ENCODE assay signal across 8 cellular contexts in genomic region chr7:150322114-150322832, GRCh38. TPM values are rescaled to one million over a fixed set of nuclear protein-coding genes. Genes with fewer than 3 reads are reported as not detected.
DNase-seq lines count a peak whose midpoint lies in the region; ATAC-seq, FAIRE-seq and TF ChIP-seq lines count a peak whose summit lies in the region.

No MANE protein-coding gene starts in this region.

- H3K27ac ChIP-seq in Karpas-422 (ENCODE audit: low read length), result peak overlapping the region; percentile 54; the same call in 1 of the 2 replicates

- TF ChIP-seq POLR2A in GM12891 (IDR thresholded peaks at IDR 0.05; ENCODE audit: low read depth, low read length), result no peak

- H3K9me2 ChIP-seq in Karpas-422 (replicated peaks; ENCODE audit: insufficient read depth, low read length), result no peaks in the 10 kb centered on the region

- 0 out of 2 replicates have a peak overlapping the region, but pooled peaks have one; percentile 16 for H2AFZ ChIP-seq in Karpas-422 (ENCODE audit: low read length)

- peak; percentile 81 for FAIRE-seq in GM12891 (lab: Jason Lieb, UNC)

- no peak for ATAC-seq in HG03139 (IDR thresholded peaks at IDR 0.05; ENCODE audit: unreplicated experiment)

- H3K9ac ChIP-seq in Karpas-422 (ENCODE audit: low read length), result peak overlapping the region; percentile 88

- no peaks in the 10 kb centered on the region for H3K9me3 ChIP-seq in Karpas-422 (ENCODE audit: low read length)

- peaks cover 21% of the 10 kb centered on the region for H3K79me2 ChIP-seq in Karpas-422 (ENCODE audit: low read length)

- H3K36me3 ChIP-seq in Karpas-422 (ENCODE audit: insufficient read depth, low read length), result no peaks in the 10 kb centered on the region

- H3K4me2 ChIP-seq in Karpas-422 (ENCODE audit: low read depth, low read length, poor library complexity, severe bottlenecking), result peak overlapping the region; percentile 67

- peak overlapping the region; percentile 79 for H3K4me3 ChIP-seq in Karpas-422 (ENCODE audit: low read length)

- DNase-seq in GM12891 (ENCODE audit: insufficient read length, low spot score) (no peak), Karpas-422 (peak; percentile 72), glomerular visceral epithelial cell (ENCODE audit: extremely low spot score) (peak; percentile 34), NCI-H446 treated with DMSO at 0.1 percent for 48 hours (lab: John Stamatoyannopoulos, UW) (no peak), islet precursor cell (no peak)
- peak in 2 of 3 experiments; percentile 16 to 58 for DNase-seq in activated CD8-positive, alpha-beta memory T cell treated with anti-CD3 and anti-CD28 coated beads for 48 hours (ENCODE audit: low read depth in 2 of 3, low spot score in 2 of 3)
- DNase-seq in stimulated activated CD4-positive, alpha-beta T cell treated with anti-CD3 and anti-CD28 coated beads, Interleukin-2, amount 100 ng/mL, for 48 hours, result peak; percentile 61 to 67

- H3K27me3 ChIP-seq in Karpas-422 (ENCODE audit: low read length), result no peaks in the 10 kb centered on the region

- 0 out of 2 replicates have a peak, but pooled peaks cover 2% of the 10 kb centered on the region for H4K20me1 ChIP-seq in Karpas-422 (ENCODE audit: insufficient read depth, low read depth, low read length)

- H3K4me1 ChIP-seq in Karpas-422 (ENCODE audit: low read length), result peaks cover 18% of the 10 kb centered on the region

TF ChIP-seq in GM12891, 5 proteins besides CTCF, POLR2A, EP300 and RAD21:
- TF ChIP-seq POLR2AphosphoS5 (IDR thresholded peaks at IDR 0.05; ENCODE audit: low read depth, low read length), result no peak
- no peak for TF ChIP-seq SPI1 (IDR thresholded peaks at IDR 0.05; ENCODE audit: low read depth, low read length)
- TF ChIP-seq POU2F2 (IDR thresholded peaks at IDR 0.05; ENCODE audit: low read depth, low read length), result peak; percentile 84; the same call in 1 of the 2 replicates
- TF ChIP-seq PAX5 (IDR thresholded peaks at IDR 0.05; ENCODE audit: insufficient read depth, low read length, severe bottlenecking), result no peak
- TF ChIP-seq TAF1 (IDR thresholded peaks at IDR 0.05; ENCODE audit: low read depth, low read length), result no peak

RNA-seq across cellular contexts. Expression of gene LRRC61, which starts 0.9 kb away (rescaled TPM):
- 27.7 TPM for polyA plus RNA-seq in GM12891 (2012; ENCODE audit: low read depth, missing spikeins)
- total RNA-seq in Karpas-422 (2014; rRNA removed; shearing (Covaris generic); ENCODE audit: low replicate concordance), result 4.1 and 16.5 TPM in 2 replicates

RNA-seq across cellular contexts. Expression of gene ACTR3C, which starts 1.1 kb away (rescaled TPM):
- 3.9 TPM for polyA plus RNA-seq in GM12891 (2012; ENCODE audit: low read depth, missing spikeins)
- 0.48 and 13.8 TPM in 2 replicates for total RNA-seq in Karpas-422 (2014; rRNA removed; shearing (Covaris generic); ENCODE audit: low replicate concordance)

RNA-seq across cellular contexts. Expression of gene RARRES2, which starts 19.2 kb away (rescaled TPM):
- 27.0 TPM for polyA plus RNA-seq in GM12891 (2012; ENCODE audit: low read depth, missing spikeins)
- total RNA-seq in Karpas-422 (2014; rRNA removed; shearing (Covaris generic); ENCODE audit: low replicate concordance), result not detected in 2 replicates

RNA-seq across cellular contexts. Expression of gene REPIN1, which starts 46.3 kb away (rescaled TPM):
- 94.0 TPM for polyA plus RNA-seq in GM12891 (2012; ENCODE audit: low read depth, missing spikeins)
- total RNA-seq in Karpas-422 (2014; rRNA removed; shearing (Covaris generic); ENCODE audit: low replicate concordance), result 53.3 and 98.4 TPM in 2 replicates

RNA-seq across cellular contexts. Expression of gene ZNF775, which starts 56.9 kb away (rescaled TPM):
- polyA plus RNA-seq in GM12891 (2012; ENCODE audit: low read depth, missing spikeins), result 9.7 TPM
- total RNA-seq in Karpas-422 (2014; rRNA removed; shearing (Covaris generic); ENCODE audit: low replicate concordance), result 1.5 and 4.7 TPM in 2 replicates

Comparison
In these comparisons a context has a peak if more than half of its experiments do, and no peak if none do; other contexts are left out.
1. DNase-seq: peak in Karpas-422 (single experiment), activated CD8-positive, alpha-beta memory T cell treated with anti-CD3 and anti-CD28 coated beads for 48 hours (2 of 3), glomerular visceral epithelial cell (single experiment) and stimulated activated CD4-positive, alpha-beta T cell treated with anti-CD3 and anti-CD28 coated beads, Interleukin-2, amount 100 ng/mL, for 48 hours (2 of 2); none in GM12891 (single experiment), NCI-H446 treated with DMSO at 0.1 percent for 48 hours (single experiment) and islet precursor cell (single experiment).